In the genomic region with DNA sequence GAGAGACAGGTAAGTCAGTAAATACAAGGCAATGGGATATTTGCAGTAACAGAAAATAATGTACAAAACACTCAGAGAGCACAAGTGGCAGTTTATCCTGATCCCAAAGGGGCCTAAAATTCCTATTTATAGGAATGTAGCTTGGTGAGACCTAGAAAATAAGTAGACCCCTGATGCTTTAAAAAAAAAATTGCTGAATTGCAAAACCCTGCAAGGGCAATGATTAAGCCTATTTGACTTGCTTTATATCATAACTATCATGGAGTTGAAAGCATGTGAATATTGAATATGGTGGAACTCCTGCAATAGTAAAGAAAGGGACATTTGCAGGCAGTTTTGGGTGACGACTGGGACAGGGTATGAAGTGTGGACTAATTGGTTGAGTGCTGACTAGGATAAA, we compare ENCODE assay signal across 1 cellular context.
TF ChIP-seq lines count a peak whose summit lies in the region.

No MANE protein-coding gene starts in this region.

TF ChIP-seq in HepG2, 621 proteins besides CTCF, POLR2A, EP300 and RAD21 (continued from another document):
- TF ChIP-seq, protein P1, sequence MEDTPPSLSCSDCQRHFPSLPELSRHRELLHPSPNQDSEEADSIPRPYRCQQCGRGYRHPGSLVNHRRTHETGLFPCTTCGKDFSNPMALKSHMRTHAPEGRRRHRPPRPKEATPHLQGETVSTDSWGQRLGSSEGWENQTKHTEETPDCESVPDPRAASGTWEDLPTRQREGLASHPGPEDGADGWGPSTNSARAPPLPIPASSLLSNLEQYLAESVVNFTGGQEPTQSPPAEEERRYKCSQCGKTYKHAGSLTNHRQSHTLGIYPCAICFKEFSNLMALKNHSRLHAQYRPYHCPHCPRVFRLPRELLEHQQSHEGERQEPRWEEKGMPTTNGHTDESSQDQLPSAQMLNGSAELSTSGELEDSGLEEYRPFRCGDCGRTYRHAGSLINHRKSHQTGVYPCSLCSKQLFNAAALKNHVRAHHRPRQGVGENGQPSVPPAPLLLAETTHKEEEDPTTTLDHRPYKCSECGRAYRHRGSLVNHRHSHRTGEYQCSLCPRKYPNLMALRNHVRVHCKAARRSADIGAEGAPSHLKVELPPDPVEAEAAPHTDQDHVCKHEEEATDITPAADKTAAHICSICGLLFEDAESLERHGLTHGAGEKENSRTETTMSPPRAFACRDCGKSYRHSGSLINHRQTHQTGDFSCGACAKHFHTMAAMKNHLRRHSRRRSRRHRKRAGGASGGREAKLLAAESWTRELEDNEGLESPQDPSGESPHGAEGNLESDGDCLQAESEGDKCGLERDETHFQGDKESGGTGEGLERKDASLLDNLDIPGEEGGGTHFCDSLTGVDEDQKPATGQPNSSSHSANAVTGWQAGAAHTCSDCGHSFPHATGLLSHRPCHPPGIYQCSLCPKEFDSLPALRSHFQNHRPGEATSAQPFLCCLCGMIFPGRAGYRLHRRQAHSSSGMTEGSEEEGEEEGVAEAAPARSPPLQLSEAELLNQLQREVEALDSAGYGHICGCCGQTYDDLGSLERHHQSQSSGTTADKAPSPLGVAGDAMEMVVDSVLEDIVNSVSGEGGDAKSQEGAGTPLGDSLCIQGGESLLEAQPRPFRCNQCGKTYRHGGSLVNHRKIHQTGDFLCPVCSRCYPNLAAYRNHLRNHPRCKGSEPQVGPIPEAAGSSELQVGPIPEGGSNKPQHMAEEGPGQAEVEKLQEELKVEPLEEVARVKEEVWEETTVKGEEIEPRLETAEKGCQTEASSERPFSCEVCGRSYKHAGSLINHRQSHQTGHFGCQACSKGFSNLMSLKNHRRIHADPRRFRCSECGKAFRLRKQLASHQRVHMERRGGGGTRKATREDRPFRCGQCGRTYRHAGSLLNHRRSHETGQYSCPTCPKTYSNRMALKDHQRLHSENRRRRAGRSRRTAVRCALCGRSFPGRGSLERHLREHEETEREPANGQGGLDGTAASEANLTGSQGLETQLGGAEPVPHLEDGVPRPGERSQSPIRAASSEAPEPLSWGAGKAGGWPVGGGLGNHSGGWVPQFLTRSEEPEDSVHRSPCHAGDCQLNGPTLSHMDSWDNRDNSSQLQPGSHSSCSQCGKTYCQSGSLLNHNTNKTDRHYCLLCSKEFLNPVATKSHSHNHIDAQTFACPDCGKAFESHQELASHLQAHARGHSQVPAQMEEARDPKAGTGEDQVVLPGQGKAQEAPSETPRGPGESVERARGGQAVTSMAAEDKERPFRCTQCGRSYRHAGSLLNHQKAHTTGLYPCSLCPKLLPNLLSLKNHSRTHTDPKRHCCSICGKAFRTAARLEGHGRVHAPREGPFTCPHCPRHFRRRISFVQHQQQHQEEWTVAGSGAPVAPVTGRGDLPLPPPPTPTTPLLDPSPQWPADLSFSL (CRISPR knock-in tag; IDR thresholded peaks at IDR 0.05), result no peak
- TF ChIP-seq PAWR (CRISPR knock-in tag; IDR thresholded peaks at IDR 0.05; ENCODE audit: borderline replicate concordance), result no peak
- TF ChIP-seq IKZF1 (IDR thresholded peaks at IDR 0.05), result no peak
